In the genomic region with DNA sequence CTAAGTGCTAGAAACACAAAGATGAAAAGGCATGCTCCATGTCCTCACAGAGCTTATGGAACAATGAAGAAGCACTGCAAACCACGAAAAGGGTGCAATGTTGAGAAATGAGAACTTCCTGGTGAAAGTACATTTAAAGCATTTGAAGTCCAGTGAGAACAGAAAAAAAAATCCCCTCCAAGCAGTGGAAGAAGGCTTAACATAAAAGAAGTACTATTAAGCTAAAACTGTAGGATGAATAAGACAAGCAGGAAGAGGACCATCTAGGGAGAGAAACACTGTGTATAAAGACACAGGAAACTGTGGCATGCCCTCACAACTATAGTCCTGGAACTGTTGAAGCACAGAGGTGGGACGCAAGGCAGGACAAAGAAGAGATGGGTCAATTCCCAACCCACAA, we compare ENCODE assay signal across 13 cellular contexts. TPM values are rescaled to one million over a fixed set of nuclear protein-coding genes. Genes with fewer than 3 reads are reported as not detected.
A peak's percentile ranks its signal among the peaks of the same experiment; 100 is the strongest.
DNase-seq lines count a peak whose midpoint lies in the region; ATAC-seq and TF ChIP-seq lines count a peak whose summit lies in the region.
"Had no signal": no experiment of that assay in that cellular context is flagged by ENCODE, and none has a peak within 500 bp of the region (broad histone marks: within the 10 kb centered on the region; RNA-seq: fewer than 3 reads in every experiment).

No MANE protein-coding gene starts in this region.

- intact Hi-C loops in CD4-positive, alpha-beta memory T cell (cut with micrococcal nuclease) = loop anchor here (1.0 to 5.0 kb wide), 2 partner anchors 9 to 497 kb away; partner anchors contain the start of gene NVL

- H3K9me2 ChIP-seq in Loucy (replicated peaks; ENCODE audit: low read depth, low read length) = no peaks in the 10 kb centered on the region

- no peak overlapping the region for H3K4me3 Mint-ChIP-seq in CD4-positive, alpha-beta memory T cell
- H3K4me3 Mint-ChIP-seq: activated CD4-positive, alpha-beta T cell treated with anti-CD3 and anti-CD28 coated beads, Interleukin-2, amount 10 ng/mL, durations not matched to agents 24 days and 14 days; stimulated activated memory B cell treated with anti-CD40 and anti-IgM and Interleukin-4, amounts not matched to agents 10 μg/mL and 1 μg/mL and 100 μg/mL, for 72 hours; T-cell had no signal

- H3K4me3 ChIP-seq in CD4-positive, alpha-beta memory T cell (ENCODE audit: low read length in 2 of 2) = no peak overlapping the region
- H3K4me3 ChIP-seq in Loucy (ENCODE audit: low read length, poor library complexity, severe bottlenecking) (peak overlapping the region; percentile 20), osteoblast (ENCODE audit: insufficient read depth, low read length) (no peak overlapping the region)
- no peak overlapping the region for H3K4me3 ChIP-seq in effector memory CD4-positive, alpha-beta T cell (ENCODE audit: insufficient read depth, low read depth, low read length, poor library complexity, severe bottlenecking)

- no peaks in the 10 kb centered on the region for H3K9me3 Mint-ChIP-seq in CD4-positive, alpha-beta memory T cell
- H3K9me3 Mint-ChIP-seq: activated CD4-positive, alpha-beta T cell treated with anti-CD3 and anti-CD28 coated beads, Interleukin-2, amount 10 ng/mL, durations not matched to agents 24 days and 14 days; stimulated activated memory B cell treated with anti-CD40 and anti-IgM and Interleukin-4, amounts not matched to agents 10 μg/mL and 1 μg/mL and 100 μg/mL, for 72 hours; T-cell had no signal

- H3K27ac Mint-ChIP-seq in CD4-positive, alpha-beta memory T cell = no peak overlapping the region
- H3K27ac Mint-ChIP-seq: activated CD4-positive, alpha-beta T cell treated with anti-CD3 and anti-CD28 coated beads, Interleukin-2, amount 10 ng/mL, durations not matched to agents 24 days and 14 days; stimulated activated memory B cell treated with anti-CD40 and anti-IgM and Interleukin-4, amounts not matched to agents 10 μg/mL and 1 μg/mL and 100 μg/mL, for 72 hours; T-cell had no signal

- no peak for ATAC-seq in GM21423 (IDR thresholded peaks at IDR 0.05; ENCODE audit: unreplicated experiment)
- no peak for ATAC-seq in HG03442 (IDR thresholded peaks at IDR 0.05; ENCODE audit: unreplicated experiment)
- ATAC-seq: stimulated activated memory B cell treated with anti-CD40 and anti-IgM and Interleukin-4, amounts not matched to agents 10 μg/mL and 1 μg/mL and 100 μg/mL, for 72 hours had no signal

- peaks cover 0 to 1% of the 10 kb centered on the region in 2 donors for H3K36me3 Mint-ChIP-seq in CD4-positive, alpha-beta memory T cell
- H3K36me3 Mint-ChIP-seq: stimulated activated memory B cell treated with anti-CD40 and anti-IgM and Interleukin-4, amounts not matched to agents 10 μg/mL and 1 μg/mL and 100 μg/mL, for 72 hours; T-cell had no signal

- H3K4me2 ChIP-seq in Loucy (ENCODE audit: low read depth, low read length, poor library complexity, severe bottlenecking) = peak overlapping the region; percentile 49
- H3K4me2 ChIP-seq in osteoblast (ENCODE audit: insufficient read depth, low read length) = peak overlapping the region; percentile 79

- peak overlapping the region; percentile 52 for H3K27ac ChIP-seq in CD4-positive, alpha-beta memory T cell (ENCODE audit: low read depth, low read length)
- peak overlapping the region; percentile 51 for H3K27ac ChIP-seq in effector memory CD4-positive, alpha-beta T cell (ENCODE audit: insufficient read depth, low read length, poor library complexity, severe bottlenecking)
- H3K27ac ChIP-seq in osteoblast (ENCODE audit: low read depth, low read length) = peak overlapping the region; percentile 89

- H3K4me1 ChIP-seq in CD4-positive, alpha-beta memory T cell (ENCODE audit: insufficient read depth, low read length) = peaks cover 81% of the 10 kb centered on the region
- H3K4me1 ChIP-seq in Loucy (ENCODE audit: insufficient read depth, low read length, poor library complexity, severe bottlenecking) (peaks cover 70% of the 10 kb centered on the region), osteoblast (ENCODE audit: insufficient read depth, low read length) (peaks cover 41% of the 10 kb centered on the region)
- H3K4me1 ChIP-seq in effector memory CD4-positive, alpha-beta T cell (ENCODE audit: control insufficient read depth, insufficient read depth, low read length, poor library complexity, severe bottlenecking) = peaks cover 40% of the 10 kb centered on the region

- no peak for DNase-seq in CD4-positive, alpha-beta memory T cell
- DNase-seq in effector memory CD4-positive, alpha-beta T cell = no peak
- DNase-seq in osteoblast (ENCODE audit: insufficient read length, low spot score, missing footprints) (peak; percentile 47), RKO (ENCODE audit: low spot score) (no peak), ACHN (no peak)
- DNase-seq: activated CD4-positive, alpha-beta T cell treated with anti-CD3 and anti-CD28 coated beads, Interleukin-2, amount 10 ng/mL, durations not matched to agents 24 days and 14 days; NCI-H1105 treated with DMSO at 0.1 percent for 48 hours; NCI-H510A treated with DMSO at 0.1 percent for 48 hours; T-cell had no signal

- peaks cover 76% of the 10 kb centered on the region for H4K20me1 ChIP-seq in Loucy (ENCODE audit: insufficient read depth, low read length, poor library complexity, severe bottlenecking)
- H4K20me1 ChIP-seq in osteoblast (ENCODE audit: insufficient read depth, low read length) = peaks cover 37% of the 10 kb centered on the region

- CTCF ChIA-PET in CD4-positive, alpha-beta memory T cell (lab: Charles Lee; ENCODE audit: partially characterized antibody) = interaction anchor here (1.0 to 1.2 kb wide), 2 partner anchors 10 to 11 kb away, joined by 4 to 9 read pairs; partner anchors contain the start of gene TP53BP2

- no peaks in the 10 kb centered on the region; the same call in 1 of the 2 replicates for H3F3A ChIP-seq in Loucy (ENCODE audit: low read depth)

- H3K79me2 ChIP-seq in Loucy (ENCODE audit: insufficient read depth, low read length) = peaks cover 96% of the 10 kb centered on the region
- peaks cover 82% of the 10 kb centered on the region for H3K79me2 ChIP-seq in osteoblast (ENCODE audit: insufficient read depth, low read length)

- H3K36me3 ChIP-seq in CD4-positive, alpha-beta memory T cell (ENCODE audit: insufficient read depth, low read length) = no peaks in the 10 kb centered on the region
- H3K36me3 ChIP-seq in Loucy (ENCODE audit: insufficient read depth, low read length) (no peaks in the 10 kb centered on the region), osteoblast (ENCODE audit: insufficient read depth, low read length) (no peaks in the 10 kb centered on the region)
- no peaks in the 10 kb centered on the region for H3K36me3 ChIP-seq in effector memory CD4-positive, alpha-beta T cell (ENCODE audit: control insufficient read depth, insufficient read depth, low read length)

- in situ Hi-C loops in ACHN (cut with HindIII; ENCODE audit: low pct_ligation_motif_present, low pct_unique_long_range_greater_than_20kb, low sequenced_read_pairs) = no loop called here

- TF ChIP-seq CTCF in Loucy (conservative IDR thresholded peaks at IDR 0.05; ENCODE audit: low read length) (no peak), osteoblast (IDR thresholded peaks at IDR 0.05; ENCODE audit: extremely low read depth, low read depth, low read length) (no peak)

- no peaks in the 10 kb centered on the region for H3K27me3 Mint-ChIP-seq in CD4-positive, alpha-beta memory T cell
- H3K27me3 Mint-ChIP-seq: activated CD4-positive, alpha-beta T cell treated with anti-CD3 and anti-CD28 coated beads, Interleukin-2, amount 10 ng/mL, durations not matched to agents 24 days and 14 days; stimulated activated memory B cell treated with anti-CD40 and anti-IgM and Interleukin-4, amounts not matched to agents 10 μg/mL and 1 μg/mL and 100 μg/mL, for 72 hours; T-cell had no signal

- H3K9me3 ChIP-seq in CD4-positive, alpha-beta memory T cell (ENCODE audit: control insufficient read depth in 1 of 2, low read length in 2 of 2) = no peaks in the 10 kb centered on the region
- no peaks in the 10 kb centered on the region for H3K9me3 ChIP-seq in Loucy (ENCODE audit: insufficient read depth, low read depth, low read length)
- H3K9me3 ChIP-seq in effector memory CD4-positive, alpha-beta T cell (ENCODE audit: control insufficient read depth, low read length) = no peaks in the 10 kb centered on the region
- H3K9me3 ChIP-seq in osteoblast (ENCODE audit: low read depth, low read length) = no peaks in the 10 kb centered on the region

- no peak overlapping the region for H2AFZ ChIP-seq in Loucy (ENCODE audit: low read length)
- H2AFZ ChIP-seq in osteoblast (ENCODE audit: low read length) = no peak overlapping the region

- H3K27me3 ChIP-seq in CD4-positive, alpha-beta memory T cell (ENCODE audit: insufficient read depth, low read length) = no peaks in the 10 kb centered on the region
- H3K27me3 ChIP-seq in Loucy (ENCODE audit: insufficient read depth, low read length, poor library complexity, severe bottlenecking) (no peaks in the 10 kb centered on the region), osteoblast (ENCODE audit: insufficient read depth, low read length) (no peaks in the 10 kb centered on the region)
- no peaks in the 10 kb centered on the region for H3K27me3 ChIP-seq in effector memory CD4-positive, alpha-beta T cell (replicated peaks; ENCODE audit: control insufficient read depth, insufficient read depth, low read length, poor library complexity, severe bottlenecking)

- no peak overlapping the region for H3K9ac ChIP-seq in Loucy (ENCODE audit: low read depth, low read length, poor library complexity, severe bottlenecking)

- peaks cover 28 to 40% (median 34%) of the 10 kb centered on the region in 4 donors for H3K4me1 Mint-ChIP-seq in CD4-positive, alpha-beta memory T cell

- POLR2A ChIA-PET in CD4-positive, alpha-beta memory T cell (lab: Charles Lee; ENCODE audit: partially characterized antibody) = interaction anchor here (1.0 to 3.5 kb wide), 2 partner anchors 10 to 347 kb away, joined by 3 to 39 read pairs; partner anchors contain the start of genes DEGS1 and TP53BP2

RNA-seq across cellular contexts. Expression of gene TP53BP2, which starts 10.0 kb away (rescaled TPM):
- total RNA-seq in CD4-positive, alpha-beta memory T cell = 10 to 100 TPM; 48.3 to 49.8 TPM
- polyA plus RNA-seq in CD4-positive, alpha-beta memory T cell = 10 to 100 TPM in 1 of 2 donors, 1 to 10 TPM in 1; 8.5 to 19.3 TPM
- total RNA-seq in osteoblast = 27.1 and 31.8 TPM in 2 replicates
